In the genomic region with DNA sequence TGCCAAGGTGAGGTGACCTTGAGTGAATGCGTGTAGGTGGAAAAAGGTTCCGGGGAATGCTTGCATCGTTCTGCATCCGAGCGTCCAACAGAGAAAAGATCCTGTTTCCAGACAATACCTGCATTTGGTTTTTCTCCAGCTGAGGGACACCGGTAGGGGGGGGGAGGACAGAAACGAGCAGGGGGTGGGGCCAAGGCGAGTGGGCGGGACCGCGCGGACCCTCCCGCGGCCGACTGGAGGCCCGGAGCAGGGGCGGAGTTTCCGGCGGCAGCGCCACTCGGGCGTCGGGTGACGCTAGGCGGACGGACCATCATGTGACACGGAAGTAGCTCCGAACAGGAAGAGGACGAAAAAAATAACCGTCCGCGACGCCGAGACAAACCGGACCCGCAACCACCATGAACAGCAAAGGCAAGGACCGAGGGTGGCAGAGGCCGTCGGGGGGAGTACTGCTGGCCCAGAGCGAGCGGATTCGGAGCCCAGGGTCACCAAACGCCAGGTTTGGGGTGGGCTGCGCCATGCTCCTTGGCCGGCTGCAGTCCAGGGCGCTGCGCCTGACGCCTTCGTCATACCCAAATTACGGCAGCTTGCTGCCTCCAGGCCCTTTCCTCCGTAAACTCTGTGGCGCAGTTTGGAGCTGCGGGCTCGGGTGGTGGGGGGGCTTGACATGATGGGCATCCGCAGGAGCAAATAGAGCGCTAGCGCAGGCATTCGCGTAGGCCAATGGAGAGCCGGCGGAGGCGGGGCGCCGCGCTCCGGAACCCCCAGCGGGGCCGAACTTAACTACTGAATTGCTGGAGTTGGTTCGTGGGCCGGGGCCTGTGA, we compare ENCODE assay signal across 8 cellular contexts. TPM values are rescaled to one million over a fixed set of nuclear protein-coding genes. Genes with fewer than 3 reads are reported as not detected.
DNase-seq lines count a peak whose midpoint lies in the region; ATAC-seq, FAIRE-seq and TF ChIP-seq lines count a peak whose summit lies in the region.

A gene with protein sequence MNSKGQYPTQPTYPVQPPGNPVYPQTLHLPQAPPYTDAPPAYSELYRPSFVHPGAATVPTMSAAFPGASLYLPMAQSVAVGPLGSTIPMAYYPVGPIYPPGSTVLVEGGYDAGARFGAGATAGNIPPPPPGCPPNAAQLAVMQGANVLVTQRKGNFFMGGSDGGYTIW (plus strand): TSS at position 317 of the 825 bp plus-strand sequence. CDS start 82 bp downstream, at position 399.

- 0 to 1% (median 0%) methylated on average over 60 to 70 of the region's 70 CpGs for WGBS in adipose tissue, 3 donors
- 0 to 1% (median 0%) methylated on average over 53 to 70 of the region's 70 CpGs for WGBS in heart left ventricle, 4 donors

- H3K4me3 ChIP-seq in heart left ventricle = peak within 1 kb of the TSS; percentile 63 to 100 (median 97)
- H3K4me3 ChIP-seq in upper lobe of right lung = peak within 1 kb of the TSS; percentile 85

- H3K27me3 ChIP-seq in heart left ventricle (no peaks in the 10 kb centered on the region), upper lobe of right lung (no peaks in the 10 kb centered on the region)

- H3K27ac ChIP-seq in adipose tissue (ENCODE audit: low read depth, low read length) = peak within 1 kb of the TSS; percentile 100
- H3K27ac ChIP-seq in heart left ventricle = peak within 1 kb of the TSS; percentile 95 to 100 (median 100)
- H3K27ac ChIP-seq in upper lobe of right lung = peak within 1 kb of the TSS; percentile 100

- TF ChIP-seq CTCF in heart left ventricle (IDR thresholded peaks at IDR 0.05) = peak in 10 of 12 donors; percentile 13 to 43 (median 22)
- TF ChIP-seq CTCF in upper lobe of right lung (IDR thresholded peaks at IDR 0.05) = no peak

- peak; percentile 97 for TF ChIP-seq POLR2A in GM12891 (IDR thresholded peaks at IDR 0.05; ENCODE audit: low read depth, low read length)
- peak; percentile 77 to 90 for TF ChIP-seq POLR2A in heart left ventricle (IDR thresholded peaks at IDR 0.05)

- peaks cover 0 to 49% (median 23%) of the 10 kb centered on the region in 12 donors for H3K4me1 ChIP-seq in heart left ventricle
- peaks cover 32% of the 10 kb centered on the region for H3K4me1 ChIP-seq in upper lobe of right lung

- FAIRE-seq in GM12891 (lab: Jason Lieb, UNC) = peak; percentile 97

- DNase-seq in GM12891 (ENCODE audit: insufficient read length, low spot score) = peak; percentile 93
- DNase-seq in NCI-H1436 (lab: John Stamatoyannopoulos, UW) = peak; percentile 91
- peak; percentile 93 for DNase-seq in T follicular helper cell (ENCODE audit: low read depth)
- peak; percentile 97 to 98 (median 98) for DNase-seq in heart left ventricle
- peak; percentile 99 for DNase-seq in posterior vena cava (ENCODE audit: low spot score)
- DNase-seq in upper lobe of right lung = peak; percentile 99

- ATAC-seq in HG02840 (IDR thresholded peaks at IDR 0.05; ENCODE audit: low FRiP score, unreplicated experiment) (peak; percentile 93), heart left ventricle (peak; percentile 97 to 99 (median 98)), upper lobe of right lung (peak; percentile 97)

- H3K36me3 ChIP-seq in heart left ventricle (peaks cover 0 to 39% (median 36%) of the 10 kb centered on the region in 9 donors), upper lobe of right lung (peaks cover 38% of the 10 kb centered on the region)

- intact Hi-C loops in heart left ventricle (cut with DNase I) (loop anchor here in 7 of 10 donors (1.0 to 10.0 kb wide), 8 partner anchors 20 to 194 kb away; a partner anchor contains a TSS), posterior vena cava (cut with DNase I) (no loop called here), upper lobe of right lung (cut with DNase I) (no loop called here)

- H3K9me3 ChIP-seq in heart left ventricle (no peaks in the 10 kb centered on the region), upper lobe of right lung (no peaks in the 10 kb centered on the region)

TF ChIP-seq in GM12891, 5 proteins besides CTCF, POLR2A, EP300 and RAD21:
- TF ChIP-seq PAX5 (IDR thresholded peaks at IDR 0.05; ENCODE audit: insufficient read depth, low read length, severe bottlenecking) (no peak), TAF1 (IDR thresholded peaks at IDR 0.05; ENCODE audit: low read depth, low read length) (peak; percentile 76; the same call in 1 of the 2 replicates), SPI1 (IDR thresholded peaks at IDR 0.05; ENCODE audit: low read depth, low read length) (peak; percentile 26; the same call in 1 of the 2 replicates), POU2F2 (IDR thresholded peaks at IDR 0.05; ENCODE audit: low read depth, low read length) (peak; percentile 70; the same call in 1 of the 2 replicates), POLR2AphosphoS5 (IDR thresholded peaks at IDR 0.05; ENCODE audit: low read depth, low read length) (peak; percentile 96)

RNA-seq across cellular contexts. Expression of the gene that starts here (rescaled TPM):
- 109 TPM for polyA plus RNA-seq in GM12891 (2012; ENCODE audit: low read depth, missing spikeins)
- polyA plus RNA-seq in adipose tissue = 100 to 1,000 TPM; 145 to 329 (median 266) TPM
- total RNA-seq in heart left ventricle = 100 to 1,000 TPM; 147 to 313 (median 192) TPM
- polyA plus RNA-seq in heart left ventricle = 100 to 1,000 TPM in 1 of 2 donors, 10 to 100 TPM in 1; 58.8 to 419 TPM
- total RNA-seq in posterior vena cava = 100 to 1,000 TPM; 156 to 169 TPM
- total RNA-seq in upper lobe of right lung = 244 TPM

Comparison
In these comparisons a context has a peak if more than half of its experiments do, and no peak if none do; other contexts are left out.
1. Peak in every context shown above with its lines: DNase-seq, ATAC-seq, H3K4me3 ChIP-seq and H3K27ac ChIP-seq.
2. intact Hi-C loops: an anchor here in heart left ventricle (1.0 to 10.0 kb wide); none called in posterior vena cava and upper lobe of right lung.